18 cellular contexts compared by ENCODE assay signal in genomic region chr22:47051435-47052175, GRCh38.
DNase-seq lines count a peak whose midpoint lies in the region; ATAC-seq and TF ChIP-seq lines count a peak whose summit lies in the region.
"Had no signal": no experiment of that assay in that cellular context is flagged by ENCODE, and none has a peak within 500 bp of the region (broad histone marks: within the 10 kb centered on the region; RNA-seq: fewer than 3 reads in every experiment).

No MANE protein-coding gene starts in this region.

- CTCF ChIA-PET in activated B cell treated with CpG ODN at 0.5 μM for 24 hours (lab: Charles Lee) = no interaction called here

- ATAC-seq in activated B cell treated with CpG ODN at 0.5 μM for 24 hours (ENCODE audit: low read depth) (no peak), HG03135 (IDR thresholded peaks at IDR 0.05; ENCODE audit: unreplicated experiment) (no peak)
- ATAC-seq: Panc1 had no signal

- POLR2A ChIA-PET in activated B cell treated with CpG ODN at 0.5 μM for 24 hours (lab: Charles Lee) = no interaction called here

- peaks cover 46% of the 10 kb centered on the region for H3K36me3 Mint-ChIP-seq in activated B cell treated with CpG ODN at 0.5 μM for 24 hours (ENCODE audit: low read depth)

- peaks cover 6% of the 10 kb centered on the region for H3K79me1 ChIP-seq in neuronal stem cell (ENCODE audit: low read depth, low read length)

- H2AK5ac ChIP-seq in neuronal stem cell (ENCODE audit: low read depth, low read length) = no peak overlapping the region

- TF ChIP-seq CTCF in activated B cell treated with CpG ODN at 0.5 μM for 24 hours (IDR thresholded peaks at IDR 0.05) = no peak

- no peak overlapping the region for H2BK120ac ChIP-seq in neuronal stem cell (ENCODE audit: low read depth, low read length)

- no peaks in the 10 kb centered on the region for H3K27me3 Mint-ChIP-seq in activated B cell treated with CpG ODN at 0.5 μM for 24 hours
- H3K27me3 Mint-ChIP-seq: activated CD4-positive, alpha-beta memory T cell treated with anti-CD3 and anti-CD28 coated beads, Interleukin-2, amount 10 ng/mL, durations not matched to agents 7 days and 5 days had no signal

- H2BK15ac ChIP-seq in neuronal stem cell (ENCODE audit: low read length) = no peak overlapping the region

- no peaks in the 10 kb centered on the region for H3K36me3 ChIP-seq in neuronal stem cell (replicated peaks in 1 of 2; ENCODE audit: control insufficient read depth in 2 of 2, insufficient read depth in 2 of 2, low read length in 2 of 2)
- H3K36me3 ChIP-seq: sigmoid colon had no signal

- H3K4ac ChIP-seq in neuronal stem cell (ENCODE audit: low read length) = no peak overlapping the region

- no peak overlapping the region for H2AFZ ChIP-seq in neuronal stem cell (ENCODE audit: low read length)

- H4K91ac ChIP-seq in neuronal stem cell (ENCODE audit: low read depth, low read length, poor library complexity) = no peak overlapping the region

- H3K9me3 ChIP-seq in neuronal stem cell (replicated peaks in 1 of 2; ENCODE audit: control insufficient read depth in 2 of 2, insufficient read depth in 1 of 2, low read depth in 1 of 2, low read length in 2 of 2) = no peaks in the 10 kb centered on the region
- H3K9me3 ChIP-seq: sigmoid colon, SK-N-SH had no signal

- DNase-seq in ELF-1 (ENCODE audit: low read depth, low spot score) (peak; percentile 46), NCI-H1092 treated with DMSO at 0.1 percent for 48 hours (lab: John Stamatoyannopoulos, UW) (peak; percentile 47), activated B cell treated with CpG ODN at 0.5 μM for 24 hours (no peak), neuronal stem cell (ENCODE audit: low spot score) (no peak), HT-29 (ENCODE audit: low spot score) (no peak), NCI-H1048 (lab: John Stamatoyannopoulos, UW) (no peak)
- DNase-seq: activated CD4-positive, alpha-beta memory T cell treated with anti-CD3 and anti-CD28 coated beads, Interleukin-2, amount 10 ng/mL, durations not matched to agents 7 days and 5 days; amygdala; C1 segment of cervical spinal cord; DMS53; sigmoid colon; SK-N-SH; stimulated activated CD4-positive, alpha-beta T cell treated with anti-CD3 and anti-CD28 coated beads, Interleukin-4, amount 100 ng/mL, for 1 hour; stimulated activated CD8-positive, alpha-beta memory T cell treated with anti-CD3 and anti-CD28 coated beads, Interleukin-4, amount 100 ng/mL, for 48 hours had no signal

- peaks cover 35% of the 10 kb centered on the region for H3K4me1 Mint-ChIP-seq in activated B cell treated with CpG ODN at 0.5 μM for 24 hours

- no peak overlapping the region for H3K4me3 ChIP-seq in neuronal stem cell (ENCODE audit: low read length in 2 of 2)
- H3K4me3 ChIP-seq: lung, sigmoid colon had no signal

- intact Hi-C loops in activated B cell treated with CpG ODN at 0.5 μM for 24 hours (cut with micrococcal nuclease) = no loop called here

- H2BK5ac ChIP-seq in neuronal stem cell (ENCODE audit: low read length) = no peak overlapping the region

- no peak overlapping the region for H3K14ac ChIP-seq in neuronal stem cell (ENCODE audit: low read length)

- H3K23ac ChIP-seq in neuronal stem cell (ENCODE audit: low read depth, low read length, poor library complexity) = no peak overlapping the region

- no peak overlapping the region for H4K8ac ChIP-seq in neuronal stem cell (ENCODE audit: low read depth, low read length)

- no peaks in the 10 kb centered on the region for H3K9me3 Mint-ChIP-seq in activated B cell treated with CpG ODN at 0.5 μM for 24 hours
- H3K9me3 Mint-ChIP-seq: activated CD4-positive, alpha-beta memory T cell treated with anti-CD3 and anti-CD28 coated beads, Interleukin-2, amount 10 ng/mL, durations not matched to agents 7 days and 5 days; activated T-helper 1 cell treated with anti-CD3 and anti-CD28 coated beads, Interleukin-12 subunit alpha, Interleukin-12 subunit beta, Interleukin-2, Interleukin-4 antibody, amounts not matched to agents 30 ng/mL and 10 ng/mL and 1 ng/mL, durations not matched to agents 14 hours and 24 hours and 36 hours had no signal

- peak overlapping the region; percentile 86 for H3K18ac ChIP-seq in neuronal stem cell (ENCODE audit: low read length)

- H3K4me1 ChIP-seq in neuronal stem cell (ENCODE audit: control insufficient read depth in 2 of 2, insufficient read depth in 1 of 2, low read depth in 1 of 2, low read length in 2 of 2) = peaks cover 6 to 22% of the 10 kb centered on the region in 2 donors
- H3K4me1 ChIP-seq: sigmoid colon had no signal

- no peak overlapping the region for H3K9ac ChIP-seq in neuronal stem cell (ENCODE audit: low read depth, low read length, poor library complexity)
- H3K9ac ChIP-seq: SK-N-SH had no signal

- peak overlapping the region; percentile 52 for H3K27ac ChIP-seq in neuronal stem cell (replicated peaks; ENCODE audit: low read length)
- H3K27ac ChIP-seq: sigmoid colon had no signal

- H3K27me3 ChIP-seq in neuronal stem cell (ENCODE audit: control insufficient read depth in 3 of 3, insufficient read depth in 3 of 3, low read depth in 1 of 3, low read length in 3 of 3) = no peaks in the 10 kb centered on the region
- H3K27me3 ChIP-seq: sigmoid colon had no signal

- H3K4me2 ChIP-seq in neuronal stem cell (ENCODE audit: insufficient read depth, low read length, poor library complexity, severe bottlenecking) = no peak overlapping the region
- H3K4me2 ChIP-seq: SK-N-SH had no signal

- peak overlapping the region; percentile 53 for H3K27ac Mint-ChIP-seq in activated B cell treated with CpG ODN at 0.5 μM for 24 hours
- H3K27ac Mint-ChIP-seq: activated CD4-positive, alpha-beta memory T cell treated with anti-CD3 and anti-CD28 coated beads, Interleukin-2, amount 10 ng/mL, durations not matched to agents 7 days and 5 days; activated T-helper 1 cell treated with anti-CD3 and anti-CD28 coated beads, Interleukin-12 subunit alpha, Interleukin-12 subunit beta, Interleukin-2, Interleukin-4 antibody, amounts not matched to agents 30 ng/mL and 10 ng/mL and 1 ng/mL, durations not matched to agents 14 hours and 24 hours and 36 hours had no signal

- no CpG with 5 or more reads among the region's 21 CpGs for WGBS in neuronal stem cell (ENCODE audit: extremely low coverage in 2 of 2, insufficient read length in 2 of 2, insufficient replicate concordance in 1 of 2), 2 donors

- H3K4me3 Mint-ChIP-seq in activated B cell treated with CpG ODN at 0.5 μM for 24 hours = no peak overlapping the region
- H3K4me3 Mint-ChIP-seq: activated CD4-positive, alpha-beta memory T cell treated with anti-CD3 and anti-CD28 coated beads, Interleukin-2, amount 10 ng/mL, durations not matched to agents 7 days and 5 days; activated T-helper 1 cell treated with anti-CD3 and anti-CD28 coated beads, Interleukin-12 subunit alpha, Interleukin-12 subunit beta, Interleukin-2, Interleukin-4 antibody, amounts not matched to agents 30 ng/mL and 10 ng/mL and 1 ng/mL, durations not matched to agents 14 hours and 24 hours and 36 hours had no signal

- H2BK12ac ChIP-seq in neuronal stem cell (ENCODE audit: low read length) = no peak overlapping the region

Comparison
In these comparisons a context has a peak if more than half of its experiments do, and no peak if none do; other contexts are left out.
1. DNase-seq: peak in ELF-1 (single experiment) and NCI-H1092 treated with DMSO at 0.1 percent for 48 hours (single experiment); none in activated B cell treated with CpG ODN at 0.5 μM for 24 hours (single experiment), neuronal stem cell (single experiment), HT-29 (single experiment) and NCI-H1048 (single experiment).